In the genomic region with DNA sequence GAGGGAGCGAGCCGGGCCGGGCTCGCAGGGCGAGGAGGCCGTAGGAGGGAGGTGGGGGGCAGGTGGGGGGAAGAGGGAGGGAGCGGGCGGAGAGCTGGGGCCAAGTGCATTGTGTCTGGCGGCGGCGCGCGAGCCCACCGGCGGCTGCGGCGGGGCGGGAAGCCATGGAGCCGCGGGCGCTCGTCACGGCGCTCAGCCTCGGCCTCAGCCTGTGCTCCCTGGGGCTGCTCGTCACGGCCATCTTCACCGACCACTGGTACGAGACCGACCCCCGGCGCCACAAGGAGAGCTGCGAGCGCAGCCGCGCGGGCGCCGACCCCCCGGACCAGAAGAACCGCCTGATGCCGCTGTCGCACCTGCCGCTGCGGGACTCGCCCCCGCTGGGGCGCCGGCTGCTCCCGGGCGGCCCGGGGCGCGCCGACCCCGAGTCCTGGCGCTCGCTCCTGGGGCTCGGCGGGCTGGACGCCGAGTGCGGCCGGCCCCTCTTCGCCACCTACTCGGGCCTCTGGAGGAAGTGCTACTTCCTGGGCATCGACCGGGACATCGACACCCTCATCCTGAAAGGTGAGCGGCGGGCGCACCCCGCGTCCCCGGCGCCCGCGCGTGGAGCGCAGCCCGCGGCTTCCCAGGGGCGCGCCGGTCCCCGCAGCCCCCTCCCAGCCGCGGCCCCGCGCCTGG, we compare ENCODE assay signal across 8 cellular contexts. TPM values are rescaled to one million over a fixed set of nuclear protein-coding genes. Genes with fewer than 3 reads are reported as not detected.
DNase-seq lines count a peak whose midpoint lies in the region; ATAC-seq and TF ChIP-seq lines count a peak whose summit lies in the region.

A gene (plus strand): TSS at position 107 of the 678 bp plus-strand sequence. CDS start 58 bp downstream, at position 165.

- no peak for TF ChIP-seq POLR2A in thyroid gland (IDR thresholded peaks at IDR 0.05)

- peaks cover 12% of the 10 kb centered on the region for H3K36me3 Mint-ChIP-seq in Calu3 (ENCODE audit: insufficient read depth, unreplicated experiment)
- peaks cover 2% of the 10 kb centered on the region for H3K36me3 Mint-ChIP-seq in central memory CD8-positive, alpha-beta T cell (ENCODE audit: insufficient read depth)

- peak within 1 kb of the TSS; percentile 62 for H3K4me3 Mint-ChIP-seq in Calu3 (ENCODE audit: low read depth, unreplicated experiment)
- peak within 1 kb of the TSS; percentile 50 for H3K4me3 Mint-ChIP-seq in central memory CD8-positive, alpha-beta T cell

- peaks cover 47% of the 10 kb centered on the region for H3K27me3 ChIP-seq in HUES48 (ENCODE audit: control insufficient read depth, insufficient read depth, low read length)
- peaks cover 0 to 6% (median 4%) of the 10 kb centered on the region in 4 donors for H3K27me3 ChIP-seq in liver (ENCODE audit: control insufficient read depth in 4 of 4, insufficient read depth in 4 of 4, low read length in 3 of 4)
- no peaks in the 10 kb centered on the region for H3K27me3 ChIP-seq in thyroid gland

- peaks cover 9% of the 10 kb centered on the region for H3K4me1 Mint-ChIP-seq in Calu3 (ENCODE audit: low read depth, unreplicated experiment)
- peaks cover 6% of the 10 kb centered on the region for H3K4me1 Mint-ChIP-seq in central memory CD8-positive, alpha-beta T cell

- H3K4me1 ChIP-seq in HUES48 (ENCODE audit: control insufficient read depth, insufficient read depth, low read length) (peaks cover 13% of the 10 kb centered on the region; the same call in 1 of the 2 replicates), liver (ENCODE audit: control insufficient read depth in 4 of 4, insufficient read depth in 4 of 4, low read length in 3 of 4) (peaks cover 6 to 13% (median 11%) of the 10 kb centered on the region in 4 donors), thyroid gland (peaks cover 5 to 11% of the 10 kb centered on the region in 2 donors)

- H3K27ac ChIP-seq in HUES48 (ENCODE audit: low read depth, low read length) (no peak within 1 kb of the TSS), liver (ENCODE audit: low read depth in 1 of 2, low read length in 2 of 2) (no peak within 1 kb of the TSS), thyroid gland (peak within 1 kb of the TSS in 2 of 3 donors; percentile 27 to 65)

- peak within 1 kb of the TSS; percentile 6 for H3K27ac Mint-ChIP-seq in Calu3 (ENCODE audit: unreplicated experiment)
- H3K27ac Mint-ChIP-seq in central memory CD8-positive, alpha-beta T cell (ENCODE audit: low read depth): no peak within 1 kb of the TSS

- no peaks in the 10 kb centered on the region for H3K36me3 ChIP-seq in HUES48 (ENCODE audit: control insufficient read depth, insufficient read depth, low read length)
- no peaks in the 10 kb centered on the region for H3K36me3 ChIP-seq in liver (ENCODE audit: control insufficient read depth in 4 of 4, insufficient read depth in 3 of 4, low read depth in 1 of 4, low read length in 3 of 4)
- H3K36me3 ChIP-seq in thyroid gland: no peaks in the 10 kb centered on the region

- H3K4me3 ChIP-seq in HUES48 (ENCODE audit: low read depth, low read length) (peak within 1 kb of the TSS; percentile 82), liver (ENCODE audit: low read depth in 1 of 3, low read length in 3 of 3) (peak within 1 kb of the TSS in 2 of 3 donors; percentile 30 to 69), thyroid gland (replicated peaks in 1 of 3) (peak within 1 kb of the TSS; percentile 19 to 54 (median 48))

- BruUV-seq in Calu3 (replicated peaks; lab: Mats Ljungman, UMichigan): no TSS peak

- CTCF ChIA-PET in Calu3 (lab: Charles Lee): no interaction called here

- H3K9me3 ChIP-seq in HUES48 (ENCODE audit: control insufficient read depth, insufficient read depth, low read length): no peaks in the 10 kb centered on the region
- no peaks in the 10 kb centered on the region for H3K9me3 ChIP-seq in liver (ENCODE audit: control insufficient read depth in 4 of 4, low read length in 3 of 4)
- H3K9me3 ChIP-seq in thyroid gland: no peaks in the 10 kb centered on the region

- DNase-seq in Calu3: peak; percentile 14
- no peak for DNase-seq in central memory CD8-positive, alpha-beta T cell (ENCODE audit: low spot score in 2 of 2)
- DNase-seq in thyroid gland: peak; percentile 21 to 28

- TF ChIP-seq CTCF in Calu3 (IDR thresholded peaks at IDR 0.05; ENCODE audit: unreplicated experiment) (no peak), liver (IDR thresholded peaks at IDR 0.05; ENCODE audit: low read depth, low read length, missing input control) (no peak), thyroid gland (IDR thresholded peaks at IDR 0.05) (no peak)

- 2% methylated on average over 90 of the region's 90 CpGs for WGBS in liver
- 1% methylated on average over 25 to 27 of the region's 90 CpGs for WGBS in thyroid gland, 2 donors

- intact Hi-C loops in Calu3 (cut with micrococcal nuclease; ENCODE audit: unreplicated experiment) (no loop called here), thyroid gland (cut with DNase I) (no loop called here)

- H3K9me3 Mint-ChIP-seq in Calu3 (ENCODE audit: low read depth, unreplicated experiment): no peaks in the 10 kb centered on the region
- H3K9me3 Mint-ChIP-seq in central memory CD8-positive, alpha-beta T cell: no peaks in the 10 kb centered on the region

- peak within 1 kb of the TSS; percentile 30 for H3K9ac ChIP-seq in HUES48 (ENCODE audit: low read depth, low read length)
- no peak within 1 kb of the TSS for H3K9ac ChIP-seq in liver (ENCODE audit: low read depth in 1 of 2, low read length in 2 of 2)

- TF ChIP-seq RAD21 in liver (IDR thresholded peaks at IDR 0.05): no peak

- no peak for ATAC-seq in central memory CD8-positive, alpha-beta T cell (replicated peaks; ENCODE audit: extremely low read depth, poor library complexity, severe bottlenecking)
- ATAC-seq in GM21381 (IDR thresholded peaks at IDR 0.05; ENCODE audit: unreplicated experiment) (no peak), HG03097 (IDR thresholded peaks at IDR 0.05; ENCODE audit: low FRiP score, unreplicated experiment) (no peak), GM21529 (IDR thresholded peaks at IDR 0.05; ENCODE audit: unreplicated experiment) (no peak)

- H3K27me3 Mint-ChIP-seq in Calu3 (ENCODE audit: unreplicated experiment): peaks cover 67% of the 10 kb centered on the region
- H3K27me3 Mint-ChIP-seq in central memory CD8-positive, alpha-beta T cell: peaks cover 79% of the 10 kb centered on the region

TF ChIP-seq in liver, 16 proteins besides CTCF, POLR2A, EP300 and RAD21 (continues in another document):
- no peak for TF ChIP-seq SP1 (IDR thresholded peaks at IDR 0.05)
- TF ChIP-seq HNF4A (conservative IDR thresholded peaks at IDR 0.05): no peak
- TF ChIP-seq HNF4G (IDR thresholded peaks at IDR 0.05): no peak
- TF ChIP-seq GABPA (IDR thresholded peaks at IDR 0.05 in 1 of 2, conservative IDR thresholded peaks at IDR 0.05 in 1 of 2): no peak
- TF ChIP-seq, protein P1, sequence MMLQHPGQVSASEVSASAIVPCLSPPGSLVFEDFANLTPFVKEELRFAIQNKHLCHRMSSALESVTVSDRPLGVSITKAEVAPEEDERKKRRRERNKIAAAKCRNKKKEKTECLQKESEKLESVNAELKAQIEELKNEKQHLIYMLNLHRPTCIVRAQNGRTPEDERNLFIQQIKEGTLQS (IDR thresholded peaks at IDR 0.05): no peak
- TF ChIP-seq NR2F2 (IDR thresholded peaks at IDR 0.05): no peak
- TF ChIP-seq FOXA1 (IDR thresholded peaks at IDR 0.05): no peak
- TF ChIP-seq EGR1 (IDR thresholded peaks at IDR 0.05; ENCODE audit: low read depth in 2 of 2): no peak
- TF ChIP-seq, protein P2, sequence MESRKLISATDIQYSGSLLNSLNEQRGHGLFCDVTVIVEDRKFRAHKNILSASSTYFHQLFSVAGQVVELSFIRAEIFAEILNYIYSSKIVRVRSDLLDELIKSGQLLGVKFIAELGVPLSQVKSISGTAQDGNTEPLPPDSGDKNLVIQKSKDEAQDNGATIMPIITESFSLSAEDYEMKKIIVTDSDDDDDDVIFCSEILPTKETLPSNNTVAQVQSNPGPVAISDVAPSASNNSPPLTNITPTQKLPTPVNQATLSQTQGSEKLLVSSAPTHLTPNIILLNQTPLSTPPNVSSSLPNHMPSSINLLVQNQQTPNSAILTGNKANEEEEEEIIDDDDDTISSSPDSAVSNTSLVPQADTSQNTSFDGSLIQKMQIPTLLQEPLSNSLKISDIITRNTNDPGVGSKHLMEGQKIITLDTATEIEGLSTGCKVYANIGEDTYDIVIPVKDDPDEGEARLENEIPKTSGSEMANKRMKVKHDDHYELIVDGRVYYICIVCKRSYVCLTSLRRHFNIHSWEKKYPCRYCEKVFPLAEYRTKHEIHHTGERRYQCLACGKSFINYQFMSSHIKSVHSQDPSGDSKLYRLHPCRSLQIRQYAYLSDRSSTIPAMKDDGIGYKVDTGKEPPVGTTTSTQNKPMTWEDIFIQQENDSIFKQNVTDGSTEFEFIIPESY (IDR thresholded peaks at IDR 0.05): no peak
- TF ChIP-seq, protein P3, sequence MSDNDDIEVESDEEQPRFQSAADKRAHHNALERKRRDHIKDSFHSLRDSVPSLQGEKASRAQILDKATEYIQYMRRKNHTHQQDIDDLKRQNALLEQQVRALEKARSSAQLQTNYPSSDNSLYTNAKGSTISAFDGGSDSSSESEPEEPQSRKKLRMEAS (IDR thresholded peaks at IDR 0.05): no peak
- no peak for TF ChIP-seq TAF1 (conservative IDR thresholded peaks at IDR 0.05)
- TF ChIP-seq FOXA2 (IDR thresholded peaks at IDR 0.05): no peak

RNA-seq across cellular contexts. Expression of the gene that starts here (rescaled TPM):
- total RNA-seq in Calu3 (2022) (0.50 and 2.1 TPM in 2 replicates), liver (under 1 TPM; 0.42 to 0.56 TPM), thyroid gland (1 to 10 TPM; 1.9 to 6.5 (median 4.0) TPM)
- under 1 TPM; 0.21 to 0.64 TPM for polyA plus RNA-seq in liver

Comparison
In these comparisons a context has a peak if more than half of its experiments do, and no peak if none do; other contexts are left out.
1. DNase-seq: peak in Calu3 (single experiment) and thyroid gland (2 of 2); none in central memory CD8-positive, alpha-beta T cell (0 of 2).
2. H3K27ac ChIP-seq: peak in thyroid gland (2 of 3); none in HUES48 (single experiment) and liver (0 of 2).
3. Peak in every context shown above with its lines, with median percentiles within 50 percentile points of each other: H3K4me3 ChIP-seq.